Comparison of ENCODE assay signal across 20 cellular contexts in the genomic region with DNA sequence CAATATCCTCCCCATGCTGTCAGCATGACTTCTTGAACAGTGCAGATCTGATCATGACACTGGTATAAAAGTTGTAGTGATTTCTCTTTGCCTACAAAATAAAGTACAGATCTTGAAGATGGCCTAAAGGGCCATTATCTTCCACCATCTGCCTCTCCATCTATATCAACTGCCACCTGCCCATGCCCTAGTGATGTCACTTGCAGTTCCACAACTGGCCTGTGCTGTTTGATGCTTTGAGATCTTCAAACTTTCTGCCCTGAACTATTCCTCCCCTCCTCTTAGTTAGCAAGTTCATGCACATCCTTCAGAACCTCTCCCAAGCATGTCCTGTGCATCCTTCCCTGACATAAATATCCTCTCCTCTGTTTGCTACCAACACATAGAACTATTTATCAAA.
DNase-seq lines count a peak whose midpoint lies in the region; ATAC-seq and TF ChIP-seq lines count a peak whose summit lies in the region.
"Had no signal": no experiment of that assay in that cellular context is flagged by ENCODE, and none has a peak within 500 bp of the region (broad histone marks: within the 10 kb centered on the region; RNA-seq: fewer than 3 reads in every experiment).

No MANE protein-coding gene starts in this region.

- H3K9me3 ChIP-seq in BLaER1 (no peaks in the 10 kb centered on the region), endodermal cell (ENCODE audit: control insufficient read depth, low read length) (no peaks in the 10 kb centered on the region), tibial nerve (no peaks in the 10 kb centered on the region)
- no peaks in the 10 kb centered on the region for H3K9me3 ChIP-seq in naive thymus-derived CD4-positive, alpha-beta T cell (ENCODE audit: control insufficient read depth in 2 of 3, low read length in 3 of 3)
- H3K9me3 ChIP-seq: MG63, sigmoid colon, tibial artery had no signal

- H3K4me2 ChIP-seq in BLaER1: peak overlapping the region; percentile 40

- peaks cover 62% of the 10 kb centered on the region for H3K27me3 Mint-ChIP-seq in endodermal cell (ENCODE audit: insufficient read depth)
- H3K27me3 Mint-ChIP-seq in naive thymus-derived CD4-positive, alpha-beta T cell: peaks cover 28 to 46% (median 38%) of the 10 kb centered on the region in 5 donors

- TF ChIP-seq CTCF in endodermal cell (conservative IDR thresholded peaks at IDR 0.05): peak; percentile 43
- TF ChIP-seq CTCF in tibial nerve (IDR thresholded peaks at IDR 0.05): no peak

- peaks cover 5% of the 10 kb centered on the region for H3K4me1 Mint-ChIP-seq in endodermal cell
- peaks cover 0 to 1% (median 0%) of the 10 kb centered on the region in 7 donors for H3K4me1 Mint-ChIP-seq in naive thymus-derived CD4-positive, alpha-beta T cell
- H3K4me1 Mint-ChIP-seq: activated B cell treated with CpG ODN at 0.5 μM for 24 hours had no signal

- no peak for TF ChIP-seq EP300 in tibial nerve (IDR thresholded peaks at IDR 0.05)

- peak; percentile 53 for ATAC-seq in GM18502 (IDR thresholded peaks at IDR 0.05; ENCODE audit: poor library complexity, unreplicated experiment)
- peak; percentile 75 for ATAC-seq in HG03354 (IDR thresholded peaks at IDR 0.05; ENCODE audit: poor library complexity, severe bottlenecking, unreplicated experiment)
- no peak for ATAC-seq in activated naive CD4-positive, alpha-beta T cell treated with anti-CD3 and anti-CD28 coated beads, Interleukin-2, amount 50 U/mL, for 72 hours
- ATAC-seq in HG03135 (IDR thresholded peaks at IDR 0.05; ENCODE audit: unreplicated experiment): no peak
- no peak for ATAC-seq in naive thymus-derived CD4-positive, alpha-beta T cell

- H3K27ac ChIP-seq in BLaER1: no peak overlapping the region
- H3K27ac ChIP-seq in endodermal cell (ENCODE audit: low read depth, low read length): no peak overlapping the region
- H3K27ac ChIP-seq in tibial nerve: no peak overlapping the region
- no peak overlapping the region for H3K27ac ChIP-seq in naive thymus-derived CD4-positive, alpha-beta T cell (ENCODE audit: low read depth, low read length)
- H3K27ac ChIP-seq: sigmoid colon, SK-N-MC had no signal

- intact Hi-C loops in naive thymus-derived CD4-positive, alpha-beta T cell (cut with micrococcal nuclease): no loop called here

- DNase-seq in endodermal cell: no peak
- no peak for DNase-seq in tibial nerve (ENCODE audit: low spot score in 2 of 2)
- DNase-seq in activated naive CD4-positive, alpha-beta T cell treated with anti-CD3 and anti-CD28 coated beads, Interleukin-2, amount 50 U/mL, for 72 hours (ENCODE audit: low spot score in 2 of 2): no peak
- DNase-seq in naive thymus-derived CD4-positive, alpha-beta T cell: no peak
- DNase-seq: activated B cell treated with CpG ODN at 0.5 μM for 24 hours; activated CD8-positive, alpha-beta memory T cell treated with anti-CD3 and anti-CD28 coated beads for 24 hours; activated T-cell treated with anti-CD3 and anti-CD28 coated beads, Interleukin-2, amount 50 U/mL, for 72 hours; mammary epithelial cell; MG63; NCI-H1694; NCI-H446 treated with DMSO at 0.1 percent for 48 hours; sigmoid colon; stimulated activated naive CD4-positive, alpha-beta T cell; tibial artery had no signal

- H3K9ac ChIP-seq in BLaER1 (no peak overlapping the region), endodermal cell (ENCODE audit: extremely low read depth, low read length, poor library complexity, severe bottlenecking) (no peak overlapping the region)

- H4K20me1 ChIP-seq in BLaER1: no peaks in the 10 kb centered on the region

- H3K36me3 Mint-ChIP-seq in endodermal cell (ENCODE audit: low read depth): no peaks in the 10 kb centered on the region
- no peaks in the 10 kb centered on the region for H3K36me3 Mint-ChIP-seq in activated naive CD4-positive, alpha-beta T cell treated with anti-CD3 and anti-CD28 coated beads, Interleukin-2, amount 50 U/mL, for 72 hours
- H3K36me3 Mint-ChIP-seq in naive thymus-derived CD4-positive, alpha-beta T cell: no peaks in the 10 kb centered on the region
- H3K36me3 Mint-ChIP-seq: activated naive CD8-positive, alpha-beta T cell had no signal

- H3K4me3 Mint-ChIP-seq in endodermal cell: no peak overlapping the region
- no peak overlapping the region for H3K4me3 Mint-ChIP-seq in naive thymus-derived CD4-positive, alpha-beta T cell
- H3K4me3 Mint-ChIP-seq: activated B cell treated with CpG ODN at 0.5 μM for 24 hours; activated naive CD8-positive, alpha-beta T cell; activated T-cell treated with anti-CD3 and anti-CD28 coated beads, Interleukin-2, amount 50 U/mL, for 72 hours had no signal

- POLR2A ChIA-PET in naive thymus-derived CD4-positive, alpha-beta T cell (lab: Charles Lee): no interaction called here

- H3K27me3 ChIP-seq in BLaER1 (no peaks in the 10 kb centered on the region), endodermal cell (ENCODE audit: control insufficient read depth, insufficient read depth, low read length, poor library complexity, severe bottlenecking) (peaks cover 44% of the 10 kb centered on the region), tibial nerve (no peaks in the 10 kb centered on the region)
- no peaks in the 10 kb centered on the region for H3K27me3 ChIP-seq in naive thymus-derived CD4-positive, alpha-beta T cell (ENCODE audit: control insufficient read depth in 2 of 2, insufficient read depth in 2 of 2, low read length in 2 of 2)
- H3K27me3 ChIP-seq: MG63, sigmoid colon, tibial artery had no signal

- H3K4me1 ChIP-seq in BLaER1: peaks cover 15% of the 10 kb centered on the region
- no peaks in the 10 kb centered on the region for H3K4me1 ChIP-seq in endodermal cell (ENCODE audit: control insufficient read depth, insufficient read depth, low read length)
- H3K4me1 ChIP-seq in tibial nerve: no peaks in the 10 kb centered on the region
- H3K4me1 ChIP-seq in naive thymus-derived CD4-positive, alpha-beta T cell (ENCODE audit: control insufficient read depth in 2 of 2, insufficient read depth in 2 of 2, low read length in 2 of 2): no peaks in the 10 kb centered on the region
- H3K4me1 ChIP-seq: sigmoid colon had no signal

- H3K36me3 ChIP-seq in BLaER1: no peaks in the 10 kb centered on the region
- H3K36me3 ChIP-seq in endodermal cell (ENCODE audit: control insufficient read depth, insufficient read depth, low read length): no peaks in the 10 kb centered on the region
- no peaks in the 10 kb centered on the region for H3K36me3 ChIP-seq in tibial nerve
- no peaks in the 10 kb centered on the region for H3K36me3 ChIP-seq in naive thymus-derived CD4-positive, alpha-beta T cell (ENCODE audit: control insufficient read depth in 2 of 3, insufficient read depth in 3 of 3, low read length in 3 of 3)
- H3K36me3 ChIP-seq: MG63, sigmoid colon, tibial artery had no signal

- CTCF ChIA-PET in naive thymus-derived CD4-positive, alpha-beta T cell (lab: Charles Lee): no interaction called here

- H3K27ac Mint-ChIP-seq in endodermal cell: no peak overlapping the region
- no peak overlapping the region for H3K27ac Mint-ChIP-seq in activated naive CD4-positive, alpha-beta T cell treated with anti-CD3 and anti-CD28 coated beads, Interleukin-2, amount 50 U/mL, for 72 hours
- H3K27ac Mint-ChIP-seq in naive thymus-derived CD4-positive, alpha-beta T cell: no peak overlapping the region
- H3K27ac Mint-ChIP-seq: activated B cell treated with CpG ODN at 0.5 μM for 24 hours; activated naive CD8-positive, alpha-beta T cell; activated T-cell treated with anti-CD3 and anti-CD28 coated beads, Interleukin-2, amount 50 U/mL, for 72 hours had no signal

- H3K4me3 ChIP-seq in BLaER1 (no peak overlapping the region), endodermal cell (ENCODE audit: low read length) (no peak overlapping the region), tibial nerve (no peak overlapping the region)
- H3K4me3 ChIP-seq in naive thymus-derived CD4-positive, alpha-beta T cell (ENCODE audit: low read length): no peak overlapping the region
- H3K4me3 ChIP-seq: MG63, sigmoid colon, SK-N-MC, tibial artery had no signal

- no peak for TF ChIP-seq POLR2A in tibial nerve (IDR thresholded peaks at IDR 0.05)

- H3K9me3 Mint-ChIP-seq in endodermal cell: no peaks in the 10 kb centered on the region
- H3K9me3 Mint-ChIP-seq in activated naive CD4-positive, alpha-beta T cell treated with anti-CD3 and anti-CD28 coated beads, Interleukin-2, amount 50 U/mL, for 72 hours: no peaks in the 10 kb centered on the region
- H3K9me3 Mint-ChIP-seq in naive thymus-derived CD4-positive, alpha-beta T cell: peaks cover 0 to 3% (median 0%) of the 10 kb centered on the region in 11 donors
- H3K9me3 Mint-ChIP-seq: activated B cell treated with CpG ODN at 0.5 μM for 24 hours; activated T-cell treated with anti-CD3 and anti-CD28 coated beads, Interleukin-2, amount 50 U/mL, for 72 hours had no signal

Comparison
In these comparisons a context has a peak if more than half of its experiments do, and no peak if none do; other contexts are left out.
1. ATAC-seq: peak in GM18502 (single experiment) and HG03354 (single experiment); none in activated naive CD4-positive, alpha-beta T cell treated with anti-CD3 and anti-CD28 coated beads, Interleukin-2, amount 50 U/mL, for 72 hours (0 of 2), HG03135 (single experiment) and naive thymus-derived CD4-positive, alpha-beta T cell (single experiment).